ENCODE assay signal across 8 cellular contexts in the genomic region with DNA sequence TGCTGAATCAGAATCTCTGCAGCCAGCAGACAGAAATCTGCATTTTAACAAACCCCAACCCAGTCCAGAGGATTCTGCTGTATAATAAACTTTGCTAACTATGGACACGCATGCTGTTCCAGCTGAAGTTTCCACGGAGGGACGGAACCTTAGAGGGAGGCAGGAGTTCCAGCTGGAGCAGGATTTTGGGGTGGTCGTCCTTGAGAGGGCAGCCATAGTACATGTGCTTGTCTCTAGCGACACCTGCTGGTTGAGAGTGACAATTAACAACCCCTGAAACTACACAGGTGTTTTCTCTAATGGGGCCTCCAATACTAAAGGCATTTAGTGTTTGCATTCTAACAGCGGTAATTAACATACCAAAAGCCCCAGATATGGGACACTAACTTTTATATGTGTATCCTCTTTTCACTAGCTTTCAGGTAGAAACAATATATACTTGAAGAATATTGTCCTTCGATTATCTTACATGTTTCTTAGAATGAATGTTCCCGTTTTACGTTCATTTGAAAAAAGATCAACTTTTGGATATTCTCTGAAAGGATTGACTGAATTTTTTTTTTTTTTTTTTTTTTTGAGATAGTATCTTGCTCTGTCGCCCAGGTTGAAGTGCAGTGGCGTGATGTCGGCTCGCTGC.
DNase-seq lines count a peak whose midpoint lies in the region; ATAC-seq and TF ChIP-seq lines count a peak whose summit lies in the region.

No MANE protein-coding gene starts in this region.

- TF ChIP-seq EP300 in Ishikawa (IDR thresholded peaks at IDR 0.05; ENCODE audit: borderline replicate concordance), result no peak

- H3K4me3 ChIP-seq in iPS-15b (ENCODE audit: low read depth, low read length), result peak overlapping the region; percentile 24

- H3K27me3 ChIP-seq in iPS-15b (ENCODE audit: control insufficient read depth, insufficient read depth, low read length), result no peaks in the 10 kb centered on the region

- peak; percentile 56 for ATAC-seq in GM21576 (IDR thresholded peaks at IDR 0.05; ENCODE audit: unreplicated experiment)

- H3K9me3 ChIP-seq in iPS-15b (ENCODE audit: control insufficient read depth, insufficient read depth, low read length), result no peaks in the 10 kb centered on the region

- peak; percentile 96 for TF ChIP-seq RAD21 in Ishikawa (IDR thresholded peaks at IDR 0.05; ENCODE audit: low read depth)

- H3K36me3 ChIP-seq in iPS-15b (ENCODE audit: control insufficient read depth, insufficient read depth, low read length), result no peaks in the 10 kb centered on the region

- H3K9ac ChIP-seq in iPS-15b (ENCODE audit: low read depth, low read length), result no peak overlapping the region

- DNase-seq in ELF-1 (ENCODE audit: low read depth, low spot score), result peak; percentile 68
- peak; percentile 46 for DNase-seq in T follicular helper cell (ENCODE audit: low read depth)
- peak; percentile 39 for DNase-seq in amniotic epithelial cell (ENCODE audit: low read depth)
- peak; percentile 6 to 50 (median 30) for DNase-seq in stimulated activated CD4-positive, alpha-beta T cell treated with anti-CD3 and anti-CD28 coated beads, Interleukin-12 subunit alpha, Interleukin-12 subunit beta, amount 100 ng/mL, for 48 hours (ENCODE audit: low read depth in 2 of 3, low spot score in 1 of 3)
- DNase-seq in globus pallidus (ENCODE audit: low spot score), result no peak

- peaks cover 4% of the 10 kb centered on the region for H3K4me1 ChIP-seq in iPS-15b (ENCODE audit: control insufficient read depth, insufficient read depth, low read length)

TF ChIP-seq in Ishikawa, 13 proteins besides CTCF, POLR2A, EP300 and RAD21:
- TF ChIP-seq TEAD4 (IDR thresholded peaks at IDR 0.05) (no peak), YY1 (IDR thresholded peaks at IDR 0.05; ENCODE audit: low read depth) (no peak), CREB1 (IDR thresholded peaks at IDR 0.05; ENCODE audit: low read depth) (no peak), TAF1 (IDR thresholded peaks at IDR 0.05; ENCODE audit: low read depth) (no peak), FOXM1 (IDR thresholded peaks at IDR 0.05; ENCODE audit: borderline replicate concordance, low read depth) (no peak), ZBTB7A (IDR thresholded peaks at IDR 0.05; ENCODE audit: low read depth) (no peak), TCF12 (IDR thresholded peaks at IDR 0.05; ENCODE audit: low read depth) (no peak), EGR1 (IDR thresholded peaks at IDR 0.05) (no peak), MAX (IDR thresholded peaks at IDR 0.05) (no peak), CEBPB (IDR thresholded peaks at IDR 0.05) (no peak), NFIC (IDR thresholded peaks at IDR 0.05) (no peak)
- TF ChIP-seq, protein P1, sequence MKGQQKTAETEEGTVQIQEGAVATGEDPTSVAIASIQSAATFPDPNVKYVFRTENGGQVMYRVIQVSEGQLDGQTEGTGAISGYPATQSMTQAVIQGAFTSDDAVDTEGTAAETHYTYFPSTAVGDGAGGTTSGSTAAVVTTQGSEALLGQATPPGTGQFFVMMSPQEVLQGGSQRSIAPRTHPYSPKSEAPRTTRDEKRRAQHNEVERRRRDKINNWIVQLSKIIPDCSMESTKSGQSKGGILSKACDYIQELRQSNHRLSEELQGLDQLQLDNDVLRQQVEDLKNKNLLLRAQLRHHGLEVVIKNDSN (IDR thresholded peaks at IDR 0.05), result no peak
- TF ChIP-seq, protein P2, sequence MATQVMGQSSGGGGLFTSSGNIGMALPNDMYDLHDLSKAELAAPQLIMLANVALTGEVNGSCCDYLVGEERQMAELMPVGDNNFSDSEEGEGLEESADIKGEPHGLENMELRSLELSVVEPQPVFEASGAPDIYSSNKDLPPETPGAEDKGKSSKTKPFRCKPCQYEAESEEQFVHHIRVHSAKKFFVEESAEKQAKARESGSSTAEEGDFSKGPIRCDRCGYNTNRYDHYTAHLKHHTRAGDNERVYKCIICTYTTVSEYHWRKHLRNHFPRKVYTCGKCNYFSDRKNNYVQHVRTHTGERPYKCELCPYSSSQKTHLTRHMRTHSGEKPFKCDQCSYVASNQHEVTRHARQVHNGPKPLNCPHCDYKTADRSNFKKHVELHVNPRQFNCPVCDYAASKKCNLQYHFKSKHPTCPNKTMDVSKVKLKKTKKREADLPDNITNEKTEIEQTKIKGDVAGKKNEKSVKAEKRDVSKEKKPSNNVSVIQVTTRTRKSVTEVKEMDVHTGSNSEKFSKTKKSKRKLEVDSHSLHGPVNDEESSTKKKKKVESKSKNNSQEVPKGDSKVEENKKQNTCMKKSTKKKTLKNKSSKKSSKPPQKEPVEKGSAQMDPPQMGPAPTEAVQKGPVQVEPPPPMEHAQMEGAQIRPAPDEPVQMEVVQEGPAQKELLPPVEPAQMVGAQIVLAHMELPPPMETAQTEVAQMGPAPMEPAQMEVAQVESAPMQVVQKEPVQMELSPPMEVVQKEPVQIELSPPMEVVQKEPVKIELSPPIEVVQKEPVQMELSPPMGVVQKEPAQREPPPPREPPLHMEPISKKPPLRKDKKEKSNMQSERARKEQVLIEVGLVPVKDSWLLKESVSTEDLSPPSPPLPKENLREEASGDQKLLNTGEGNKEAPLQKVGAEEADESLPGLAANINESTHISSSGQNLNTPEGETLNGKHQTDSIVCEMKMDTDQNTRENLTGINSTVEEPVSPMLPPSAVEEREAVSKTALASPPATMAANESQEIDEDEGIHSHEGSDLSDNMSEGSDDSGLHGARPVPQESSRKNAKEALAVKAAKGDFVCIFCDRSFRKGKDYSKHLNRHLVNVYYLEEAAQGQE (IDR thresholded peaks at IDR 0.05; ENCODE audit: low read depth), result no peak
